In genomic region chr15:31435256-31435781, GRCh38 we compare ENCODE assay signal across 8 cellular contexts.
DNase-seq lines count a peak whose midpoint lies in the region; ATAC-seq and TF ChIP-seq lines count a peak whose summit lies in the region.

No MANE protein-coding gene starts in this region.

- H2AFZ ChIP-seq in parathyroid adenoma, result peak overlapping the region; percentile 69

- H3K27me3 ChIP-seq in parathyroid adenoma (ENCODE audit: control insufficient read depth, insufficient read depth, low read length) (no peaks in the 10 kb centered on the region), transverse colon (no peaks in the 10 kb centered on the region)

- TF ChIP-seq POLR2A in transverse colon (IDR thresholded peaks at IDR 0.05), result no peak

- TF ChIP-seq CTCF in parathyroid adenoma (IDR thresholded peaks at IDR 0.05) (peak; percentile 72), transverse colon (IDR thresholded peaks at IDR 0.05) (peak; percentile 60 to 81 (median 66))

- H3K36me3 Mint-ChIP-seq in activated naive CD4-positive, alpha-beta T cell treated with anti-CD3 and anti-CD28 coated beads, Interleukin-2, amount 10 ng/mL, durations not matched to agents 7 days and 5 days, result no peaks in the 10 kb centered on the region

- no peaks in the 10 kb centered on the region for H3K79me2 ChIP-seq in parathyroid adenoma

- H3K9me3 ChIP-seq in parathyroid adenoma (ENCODE audit: control insufficient read depth, low read length) (no peaks in the 10 kb centered on the region), transverse colon (no peaks in the 10 kb centered on the region)

- H3K4me1 ChIP-seq in parathyroid adenoma, result no peaks in the 10 kb centered on the region
- H3K4me1 ChIP-seq in transverse colon, result peaks cover 15 to 31% (median 19%) of the 10 kb centered on the region in 4 donors

- H3K27me3 Mint-ChIP-seq in activated naive CD4-positive, alpha-beta T cell treated with anti-CD3 and anti-CD28 coated beads, Interleukin-2, amount 10 ng/mL, durations not matched to agents 7 days and 5 days, result no peaks in the 10 kb centered on the region

- peak overlapping the region; percentile 71 for H3K4me3 Mint-ChIP-seq in activated naive CD4-positive, alpha-beta T cell treated with anti-CD3 and anti-CD28 coated beads, Interleukin-2, amount 10 ng/mL, durations not matched to agents 7 days and 5 days

- no peaks in the 10 kb centered on the region for H3K36me3 ChIP-seq in parathyroid adenoma (ENCODE audit: control insufficient read depth, insufficient read depth, low read length)
- no peaks in the 10 kb centered on the region for H3K36me3 ChIP-seq in transverse colon

- 10 to 13% methylated on average over 2 to 14 of the region's 14 CpGs for WGBS in transverse colon (ENCODE audit: low coverage in 1 of 2), 2 donors

- no peak overlapping the region for H3K9ac ChIP-seq in parathyroid adenoma

- in situ Hi-C loops in transverse colon (cut with MboI; ENCODE audit: low pct_ligation_motif_present in 1 of 4, low pct_unique_long_range_greater_than_20kb in 1 of 4, low sequenced_read_pairs in 3 of 4), result loop anchor here in 2 of 4 donors (10.0 to 25.0 kb wide), 2 partner anchors 59 to 223 kb away; no protein-coding TSS in a partner anchor

- no peaks in the 10 kb centered on the region for H3K9me3 Mint-ChIP-seq in activated naive CD4-positive, alpha-beta T cell treated with anti-CD3 and anti-CD28 coated beads, Interleukin-2, amount 10 ng/mL, durations not matched to agents 7 days and 5 days

- H3K27ac Mint-ChIP-seq in activated naive CD4-positive, alpha-beta T cell treated with anti-CD3 and anti-CD28 coated beads, Interleukin-2, amount 10 ng/mL, durations not matched to agents 7 days and 5 days, result peak overlapping the region; percentile 100

- peak; percentile 42 for ATAC-seq in GM19468 (IDR thresholded peaks at IDR 0.05; ENCODE audit: extremely low read depth, unreplicated experiment)

- TF ChIP-seq EP300 in transverse colon (IDR thresholded peaks at IDR 0.05; ENCODE audit: low read depth), result no peak

- peak; percentile 32 for DNase-seq in COLO829 (ENCODE audit: low spot score)
- DNase-seq in HPDE6-E6E7 (ENCODE audit: extremely low spot score), result peak; percentile 66
- DNase-seq in SHP77 treated with DMSO at 0.1 percent for 48 hours (lab: John Stamatoyannopoulos, UW), result peak; percentile 75
- DNase-seq in activated naive CD4-positive, alpha-beta T cell treated with anti-CD3 and anti-CD28 coated beads, Interleukin-2, amount 10 ng/mL, durations not matched to agents 7 days and 5 days, result peak; percentile 91
- DNase-seq in glomerular visceral epithelial cell (ENCODE audit: extremely low spot score), result peak; percentile 56
- peak; percentile 88 for DNase-seq in transverse colon

- H3K4me3 ChIP-seq in parathyroid adenoma (ENCODE audit: low read depth, low read length) (peak overlapping the region; percentile 37), transverse colon (peak overlapping the region in 2 of 4 donors; percentile 2 to 16)

- H3K4me1 Mint-ChIP-seq in activated naive CD4-positive, alpha-beta T cell treated with anti-CD3 and anti-CD28 coated beads, Interleukin-2, amount 10 ng/mL, durations not matched to agents 7 days and 5 days, result peaks cover 92% of the 10 kb centered on the region

- intact Hi-C loops in transverse colon (cut with DNase I; ENCODE audit: low total_unique reads), result loop anchor here (5.0 to 10.0 kb wide), 2 partner anchors 71 to 223 kb away; no protein-coding TSS in a partner anchor

- H3K27ac ChIP-seq in parathyroid adenoma, result peak overlapping the region; percentile 57
- peak overlapping the region; percentile 75 to 79 (median 78) for H3K27ac ChIP-seq in transverse colon

- CTCF ChIA-PET in activated naive CD4-positive, alpha-beta T cell treated with anti-CD3 and anti-CD28 coated beads, Interleukin-2, amount 10 ng/mL, durations not matched to agents 7 days and 5 days (lab: Charles Lee), result interaction anchor here (0.6 to 10.5 kb wide), 23 partner anchors 24 to 235 kb away, joined by 3 to 208 read pairs (median 7); partner anchors contain the start of gene KLF13

- peak overlapping the region; percentile 33 for H3K4me2 ChIP-seq in parathyroid adenoma (ENCODE audit: low read length)

Comparison
In these comparisons a context has a peak if more than half of its experiments do, and no peak if none do; other contexts are left out.
1. DNase-seq: peak in every context shown above with its lines; median percentile 91 in activated naive CD4-positive, alpha-beta T cell treated with anti-CD3 and anti-CD28 coated beads, Interleukin-2, amount 10 ng/mL, durations not matched to agents 7 days and 5 days; 88 in transverse colon; 75 in SHP77 treated with DMSO at 0.1 percent for 48 hours; 66 in HPDE6-E6E7; 56 in glomerular visceral epithelial cell; 32 in COLO829.